Comparison of ENCODE assay signal across 8 cellular contexts in the genomic region with DNA sequence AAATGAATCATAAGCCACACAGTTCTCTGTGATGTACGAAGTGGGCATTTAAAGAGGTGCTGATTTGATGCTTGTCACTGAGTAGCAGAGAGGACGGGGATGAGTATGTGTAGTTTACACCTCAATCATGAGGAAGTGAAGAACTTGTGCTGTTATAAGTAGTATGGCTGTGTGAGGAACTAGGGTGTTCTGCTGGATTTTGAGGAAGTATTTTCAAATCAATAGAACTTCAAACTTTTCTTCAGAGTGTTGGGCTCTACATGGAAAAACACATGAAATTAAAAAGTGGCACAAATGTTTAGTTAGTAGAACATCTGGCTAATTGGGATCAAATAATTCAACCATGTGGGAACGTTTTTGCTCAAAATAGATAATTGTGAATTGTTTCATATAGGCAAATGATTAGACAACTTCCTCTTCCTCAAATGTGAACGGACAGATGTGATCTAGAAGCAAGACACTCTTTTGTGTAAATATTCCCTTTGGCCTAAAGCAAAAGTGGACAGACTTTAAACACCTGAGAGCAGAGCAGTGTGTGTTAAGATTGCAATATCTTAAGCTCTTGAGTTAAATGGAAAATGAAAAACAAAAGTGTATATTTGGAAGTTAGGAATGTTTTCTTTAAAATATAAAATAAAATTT.
A peak's percentile ranks its signal among the peaks of the same experiment; 100 is the strongest.
DNase-seq lines count a peak whose midpoint lies in the region; ATAC-seq lines count a peak whose summit lies in the region.

No MANE protein-coding gene starts in this region.

- DNase-seq in KBM-7 (peak; percentile 71), naive B cell (peak; percentile 16), mucosa of gallbladder (ENCODE audit: low spot score) (no peak), hepatic stellate cell (ENCODE audit: low spot score) (no peak), left lobe of liver (ENCODE audit: low spot score) (no peak)
- no peak for DNase-seq in T-helper 2 cell treated with Interferon-gamma antibody and Interleukin-4, amounts not matched to agents 5 μg/mL and 100 μg/mL, for 36 hours (ENCODE audit: low spot score)

- ATAC-seq in GM18867 (IDR thresholded peaks at IDR 0.05; ENCODE audit: unreplicated experiment) (peak; percentile 80), HG02642 (IDR thresholded peaks at IDR 0.05; ENCODE audit: poor library complexity, unreplicated experiment) (peak; percentile 78), naive B cell (ENCODE audit: low read depth in 2 of 2) (peak; percentile 88 to 89), left lobe of liver (no peak)

- H3K36me3 Mint-ChIP-seq in naive B cell, result no peaks in the 10 kb centered on the region
- no peaks in the 10 kb centered on the region for H3K36me3 Mint-ChIP-seq in T-helper 2 cell treated with Interferon-gamma antibody and Interleukin-4, amounts not matched to agents 5 μg/mL and 100 μg/mL, for 36 hours (ENCODE audit: low read depth)

- peaks cover 7 to 17% (median 13%) of the 10 kb centered on the region in 3 donors for H3K4me1 Mint-ChIP-seq in naive B cell
- no peaks in the 10 kb centered on the region for H3K4me1 Mint-ChIP-seq in T-helper 2 cell treated with Interferon-gamma antibody and Interleukin-4, amounts not matched to agents 5 μg/mL and 100 μg/mL, for 36 hours (ENCODE audit: low read depth)

- no peaks in the 10 kb centered on the region for H3K27me3 Mint-ChIP-seq in naive B cell
- H3K27me3 Mint-ChIP-seq in T-helper 2 cell treated with Interferon-gamma antibody and Interleukin-4, amounts not matched to agents 5 μg/mL and 100 μg/mL, for 36 hours (ENCODE audit: low read depth), result no peaks in the 10 kb centered on the region

- no peaks in the 10 kb centered on the region for H3K9me3 Mint-ChIP-seq in naive B cell
- no peaks in the 10 kb centered on the region for H3K9me3 Mint-ChIP-seq in T-helper 2 cell treated with Interferon-gamma antibody and Interleukin-4, amounts not matched to agents 5 μg/mL and 100 μg/mL, for 36 hours

- H3K27ac Mint-ChIP-seq in naive B cell, result peak overlapping the region in 5 of 6 donors; percentile 0 to 57 (median 18)
- no peak overlapping the region for H3K27ac Mint-ChIP-seq in T-helper 2 cell treated with Interferon-gamma antibody and Interleukin-4, amounts not matched to agents 5 μg/mL and 100 μg/mL, for 36 hours

- in situ Hi-C loops in KBM-7 (cut with MboI; ENCODE audit: low pct_unique_long_range_greater_than_20kb, low sequenced_read_pairs), result no loop called here

- H3K4me3 Mint-ChIP-seq in naive B cell, result peak overlapping the region in 6 of 8 donors; percentile 17 to 57 (median 32)
- no peak overlapping the region for H3K4me3 Mint-ChIP-seq in T-helper 2 cell treated with Interferon-gamma antibody and Interleukin-4, amounts not matched to agents 5 μg/mL and 100 μg/mL, for 36 hours

Comparison
In these comparisons a context has a peak if more than half of its experiments do, and no peak if none do; other contexts are left out.
1. DNase-seq: peak in KBM-7 (single experiment) and naive B cell (single experiment); none in T-helper 2 cell treated with Interferon-gamma antibody and Interleukin-4, amounts not matched to agents 5 μg/mL and 100 μg/mL, for 36 hours (single experiment), mucosa of gallbladder (single experiment), hepatic stellate cell (single experiment) and left lobe of liver (single experiment).